21 cellular contexts compared by ENCODE assay signal in the genomic region with DNA sequence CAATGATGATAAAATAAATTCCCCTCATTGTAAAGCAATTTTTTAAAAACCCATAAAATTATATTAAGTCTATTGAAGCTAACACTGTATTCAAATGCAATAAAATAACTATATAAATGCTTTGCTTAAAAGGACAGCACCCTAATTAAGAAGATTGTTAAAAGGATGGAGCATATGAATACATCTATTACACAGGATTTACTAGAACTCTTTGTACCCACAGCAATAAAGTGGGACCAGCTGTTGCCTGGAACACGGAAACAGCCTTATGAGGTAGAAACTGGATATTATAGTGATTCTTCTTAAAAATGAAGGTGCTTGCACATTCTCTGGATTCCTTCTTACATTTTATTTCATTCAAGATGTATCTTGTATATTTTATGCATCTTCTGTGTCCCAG.
"Had no signal": no experiment of that assay in that cellular context is flagged by ENCODE, and none has a peak within 500 bp of the region (broad histone marks: within the 10 kb centered on the region; RNA-seq: fewer than 3 reads in every experiment).

No MANE protein-coding gene starts in this region.

- H3K4me3 ChIP-seq: heart right ventricle, lung, prostate gland, smooth muscle cell, thyroid gland had no signal

- H3K4me1 ChIP-seq: prostate gland had no signal

- H3K27me3 ChIP-seq: heart right ventricle, thyroid gland had no signal

- H3K27ac ChIP-seq: WERI-Rb-1 had no signal

- H3K4me2 ChIP-seq: smooth muscle cell had no signal

- H3K36me3 ChIP-seq: heart right ventricle, prostate gland, thyroid gland, WERI-Rb-1 had no signal

- H3K9me3 ChIP-seq: heart right ventricle, prostate gland, thyroid gland had no signal

- DNase-seq: activated CD4-positive, alpha-beta T cell treated with anti-CD3 and anti-CD28 coated beads, Interleukin-2, amount 10 ng/mL, durations not matched to agents 7 days and 5 days; activated CD4-positive, CD25-positive, alpha-beta regulatory T cell treated with anti-CD3 and anti-CD28 coated beads, Interleukin-2, amount 50 U/mL, for 72 hours; activated CD8-positive, alpha-beta memory T cell treated with anti-CD3 and anti-CD28 coated beads, Interleukin-2, amount 10 ng/mL, durations not matched to agents 7 days and 5 days; activated CD8-positive, alpha-beta T cell treated with anti-CD3 and anti-CD28 coated beads for 36 hours; activated gamma-delta T cell treated with Interleukin-2 at 50 U/mL for 16 hours; activated T-cell treated with anti-CD3 and anti-CD28 coated beads for 4 hours; aorta; effector CD4-positive, alpha-beta T cell; erythroblast; foreskin fibroblast; heart right ventricle; islet precursor cell; natural killer cell; right cardiac atrium; stimulated activated CD4-positive, alpha-beta T cell treated with anti-CD3 and anti-CD28 coated beads, Interleukin-15, amount 100 ng/mL, for 24 hours; T-cell; WERI-Rb-1 had no signal
